ENCODE assay signal across 22 cellular contexts in the genomic region with DNA sequence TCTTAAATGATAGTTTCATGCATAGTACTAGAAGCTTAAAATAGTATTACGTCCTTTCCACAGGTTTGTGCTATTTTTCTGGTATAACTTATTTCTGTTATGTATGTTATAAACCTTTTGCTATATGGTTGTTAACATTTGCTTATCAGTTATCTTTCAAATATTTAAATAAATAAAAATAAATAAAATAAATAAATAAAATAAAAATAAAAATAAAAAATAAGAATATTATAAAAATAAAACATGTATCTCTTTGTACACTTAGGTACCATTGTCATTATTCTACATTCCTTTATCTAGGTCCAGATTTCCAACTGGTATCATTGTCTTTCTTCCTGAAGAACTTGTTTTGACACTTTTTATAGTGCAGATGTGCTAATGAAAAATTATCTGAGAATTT.
"Had no signal": no experiment of that assay in that cellular context is flagged by ENCODE, and none has a peak within 500 bp of the region (broad histone marks: within the 10 kb centered on the region; RNA-seq: fewer than 3 reads in every experiment).

No MANE protein-coding gene starts in this region.

- DNase-seq: MV-4-11, NCI-H1048, NCI-H1105 treated with DMSO at 0.1 percent for 48 hours, NCI-H1417 treated with DMSO at 0.1 percent for 48 hours, NCI-H146, NCI-H1694 treated with DMSO at 0.1 percent for 48 hours, NCI-H1930, NCI-H2081, NCI-H2107, NCI-H2227 treated with DMSO at 0.1 percent for 48 hours, NCI-H524, NCI-H526 treated with DMSO at 0.1 percent for 48 hours, NCI-H748 treated with DMSO at 0.1 percent for 48 hours, Right ventricle myocardium superior, RPMI8226, SIG-M5 had no signal

- H3K4me3 ChIP-seq: K562, SJSA1, SK-N-MC had no signal

- H3K9me3 ChIP-seq: SJSA1 had no signal

- FAIRE-seq: HTR-8/SVneo, K562, RCC 7860 had no signal

- H3K4me1 ChIP-seq: SJSA1 had no signal

- H3K27ac ChIP-seq: HL-60, SJSA1, SK-N-MC had no signal

- ATAC-seq: K562 had no signal

- H3K36me3 ChIP-seq: SJSA1 had no signal

- H3K27me3 ChIP-seq: SJSA1 had no signal
